14 cellular contexts compared by ENCODE assay signal in the genomic region with DNA sequence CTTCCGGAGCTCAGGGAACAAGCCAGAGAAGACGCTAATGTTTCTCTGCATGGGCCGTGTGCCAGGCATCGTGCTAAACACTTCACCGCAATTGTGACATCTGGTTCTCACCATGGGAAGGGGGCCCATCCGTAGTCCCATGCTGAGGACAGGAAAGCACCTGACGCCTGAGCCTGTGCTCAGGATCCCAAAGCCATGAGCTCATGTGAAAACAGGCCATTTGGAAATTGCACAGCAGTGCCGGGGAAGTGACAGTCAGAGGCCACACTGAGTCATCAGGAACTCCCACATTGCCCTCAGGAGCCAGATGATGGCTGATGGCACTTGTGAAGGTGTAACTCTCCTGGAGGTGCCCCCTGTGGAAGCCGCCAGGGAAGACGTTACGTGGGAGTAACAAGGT.
A peak's percentile ranks its signal among the peaks of the same experiment; 100 is the strongest.
DNase-seq lines count a peak whose midpoint lies in the region; ATAC-seq, FAIRE-seq and TF ChIP-seq lines count a peak whose summit lies in the region.
"Had no signal": no experiment of that assay in that cellular context is flagged by ENCODE, and none has a peak within 500 bp of the region (broad histone marks: within the 10 kb centered on the region; RNA-seq: fewer than 3 reads in every experiment).

No MANE protein-coding gene starts in this region.

- H3K9me3 ChIP-seq in HepG2 (ENCODE audit: low read length) = no peaks in the 10 kb centered on the region
- H3K9me3 ChIP-seq in testis = no peaks in the 10 kb centered on the region
- H3K9me3 ChIP-seq: BE2C, SK-N-SH had no signal

- TF ChIP-seq RAD21 in HepG2 (CRISPR knock-in tag; IDR thresholded peaks at IDR 0.05) = no peak

- no peak overlapping the region for H3K4me3 ChIP-seq in bronchial epithelial cell (ENCODE audit: low read depth, low read length)
- H3K4me3 ChIP-seq in HepG2 (replicated peaks in 1 of 3; ENCODE audit: insufficient read depth in 1 of 3, low read depth in 2 of 3, low read length in 3 of 3) = no peak overlapping the region
- H3K4me3 ChIP-seq in testis = no peak overlapping the region

- POLR2A ChIA-PET in HepG2 (lab: Yijun Ruan, JAX) = interaction anchor here (0.8 to 3.5 kb wide), 4 partner anchors 12 to 65 kb away, joined by 3 to 28 read pairs (median 4); no protein-coding TSS in a partner anchor

- TF ChIP-seq EP300 in HepG2 (IDR thresholded peaks at IDR 0.05; ENCODE audit: low read depth in 2 of 2, low read length in 2 of 2) (no peak), HepG2 (CRISPR knock-in tag; IDR thresholded peaks at IDR 0.05; ENCODE audit: borderline replicate concordance) (no peak)

- in situ Hi-C loops in HepG2 (cut with HindIII; ENCODE audit: extremely low pct_ligation_motif_present, low pct_unique_long_range_greater_than_20kb) = no loop called here

- no peak for TF ChIP-seq POLR2A in HepG2 (IDR thresholded peaks at IDR 0.05; ENCODE audit: insufficient read depth in 1 of 2, low read depth in 2 of 2, low read length in 2 of 2)
- no peak for TF ChIP-seq POLR2A in testis (IDR thresholded peaks at IDR 0.05)

- peak; percentile 59 for FAIRE-seq in HTR-8/SVneo (lab: Jason Lieb, UNC)
- no peak for FAIRE-seq in bronchial epithelial cell (lab: Jason Lieb, UNC)
- no peak for FAIRE-seq in HepG2 (lab: Jason Lieb, UNC)

- H2AFZ ChIP-seq in HepG2 (ENCODE audit: low read length) = no peak overlapping the region

- 46% methylated on average over 10 of the region's 11 CpGs for WGBS in HepG2 (ENCODE audit: low lambda C conversion rate)
- WGBS in testis, 2 donors = 82 to 84% methylated on average over 11 of the region's 11 CpGs

- DNase-seq in AG20443 (ENCODE audit: low spot score) = peak; percentile 70
- DNase-seq in HTR-8/SVneo (ENCODE audit: insufficient read length, low spot score) = peak; percentile 51
- peak; percentile 21 for DNase-seq in bronchial epithelial cell (ENCODE audit: low read depth)
- peak; percentile 80 for DNase-seq in HepG2 (ENCODE audit: low spot score)
- no peak for DNase-seq in DMS79 treated with DMSO at 0.1 percent for 48 hours (lab: John Stamatoyannopoulos, UW)
- no peak for DNase-seq in ecto neural progenitor cell (ENCODE audit: low spot score)
- DNase-seq in testis = no peak
- DNase-seq: activated B cell treated with CpG ODN at 0.5 μM for 24 hours, BE2C, kidney glomerular epithelial cell, NCI-H1105 treated with DMSO at 0.1 percent for 48 hours, NCI-H345, SK-N-SH had no signal

- no peaks in the 10 kb centered on the region for H3K36me3 ChIP-seq in bronchial epithelial cell (ENCODE audit: control insufficient read depth, insufficient read depth, low read length)
- no peaks in the 10 kb centered on the region for H3K36me3 ChIP-seq in HepG2 (replicated peaks in 1 of 2; ENCODE audit: control insufficient read depth in 1 of 2, insufficient read depth in 2 of 2, low read length in 2 of 2)
- H3K36me3 ChIP-seq in testis (ENCODE audit: low read depth, missing control alignments) = no peaks in the 10 kb centered on the region
- H3K36me3 ChIP-seq: BE2C had no signal

- no peak overlapping the region for H3K9ac ChIP-seq in HepG2 (ENCODE audit: insufficient read depth, low read depth, low read length)
- H3K9ac ChIP-seq: SK-N-SH had no signal

- H3K27ac ChIP-seq in HepG2 (ENCODE audit: extremely low read length, insufficient read depth, low read length) (no peak overlapping the region), testis (no peak overlapping the region)

- no peak for TF ChIP-seq CTCF in bronchial epithelial cell (IDR thresholded peaks at IDR 0.05; ENCODE audit: insufficient read depth, low read length, severe bottlenecking)
- no peak for TF ChIP-seq CTCF in HepG2 (CRISPR knock-in tag; IDR thresholded peaks at IDR 0.05)
- no peak for TF ChIP-seq CTCF in testis (IDR thresholded peaks at IDR 0.05)

- ATAC-seq in HepG2 = peak; percentile 63
- ATAC-seq in HG03354 (IDR thresholded peaks at IDR 0.05; ENCODE audit: poor library complexity, severe bottlenecking, unreplicated experiment) = no peak

- H3K27me3 ChIP-seq in bronchial epithelial cell (ENCODE audit: control insufficient read depth, insufficient read depth, low read length) = peaks cover 2% of the 10 kb centered on the region
- H3K27me3 ChIP-seq in HepG2 (ENCODE audit: control insufficient read depth in 1 of 2, insufficient read depth in 2 of 2, low read length in 2 of 2) = peaks cover 0 to 5% of the 10 kb centered on the region in 2 experiments; a peak in 2 of 5 replicates
- no peaks in the 10 kb centered on the region for H3K27me3 ChIP-seq in testis
- H3K27me3 ChIP-seq: BE2C had no signal

- H3K4me2 ChIP-seq in HepG2 (ENCODE audit: low read depth, low read length) = no peak overlapping the region
- H3K4me2 ChIP-seq: SK-N-SH had no signal

- peaks cover 40% of the 10 kb centered on the region for H3K4me1 ChIP-seq in HepG2 (ENCODE audit: insufficient read depth, low read length)
- peaks cover 8% of the 10 kb centered on the region for H3K4me1 ChIP-seq in testis
- H3K4me1 ChIP-seq: BE2C had no signal

- CTCF ChIA-PET in HepG2 (lab: Yijun Ruan, JAX; ENCODE audit: low intra/inter-chr PET ratio, low total read pairs) = no interaction called here

- no peaks in the 10 kb centered on the region for H4K20me1 ChIP-seq in HepG2 (ENCODE audit: insufficient read depth, low read length)

- BruUV-seq in HepG2 (replicated peaks; lab: Mats Ljungman, UMichigan) = no TSS peak

- no peaks in the 10 kb centered on the region for H3K79me2 ChIP-seq in HepG2 (ENCODE audit: insufficient read depth, low read length)

- intact Hi-C loops in HepG2 (cut with micrococcal nuclease; ENCODE audit: unreplicated experiment) (loop anchor here (1.0 kb wide), 1 partner anchor 21 kb away; no protein-coding TSS in a partner anchor), testis (cut with DNase I; ENCODE audit: low total_unique reads) (no loop called here)

TF ChIP-seq in HepG2, 621 proteins besides CTCF, POLR2A, EP300 and RAD21 (continues in another document):
- TF ChIP-seq NCOR1 (IDR thresholded peaks at IDR 0.05; ENCODE audit: borderline replicate concordance, low read length) (no peak), NFE2L1 (CRISPR knock-in tag; IDR thresholded peaks at IDR 0.05; ENCODE audit: borderline replicate concordance) (no peak), NR2F6 (IDR thresholded peaks at IDR 0.05) (no peak), NR2F6 (CRISPR knock-in tag; IDR thresholded peaks at IDR 0.05) (no peak), ZMAT3 (CRISPR knock-in tag; conservative IDR thresholded peaks at IDR 0.05) (no peak), CEBPB (IDR thresholded peaks at IDR 0.05; ENCODE audit: borderline replicate concordance, low read depth, low read length) (peak; percentile 36; the same call in 1 of the 2 replicates), NPAS2 (CRISPR knock-in tag; IDR thresholded peaks at IDR 0.05; ENCODE audit: borderline replicate concordance) (no peak), TGIF2 (CRISPR knock-in tag; IDR thresholded peaks at IDR 0.05) (0 out of 2 replicates have a peak, but pooled peaks have one; percentile 32)
- TF ChIP-seq, protein P1, sequence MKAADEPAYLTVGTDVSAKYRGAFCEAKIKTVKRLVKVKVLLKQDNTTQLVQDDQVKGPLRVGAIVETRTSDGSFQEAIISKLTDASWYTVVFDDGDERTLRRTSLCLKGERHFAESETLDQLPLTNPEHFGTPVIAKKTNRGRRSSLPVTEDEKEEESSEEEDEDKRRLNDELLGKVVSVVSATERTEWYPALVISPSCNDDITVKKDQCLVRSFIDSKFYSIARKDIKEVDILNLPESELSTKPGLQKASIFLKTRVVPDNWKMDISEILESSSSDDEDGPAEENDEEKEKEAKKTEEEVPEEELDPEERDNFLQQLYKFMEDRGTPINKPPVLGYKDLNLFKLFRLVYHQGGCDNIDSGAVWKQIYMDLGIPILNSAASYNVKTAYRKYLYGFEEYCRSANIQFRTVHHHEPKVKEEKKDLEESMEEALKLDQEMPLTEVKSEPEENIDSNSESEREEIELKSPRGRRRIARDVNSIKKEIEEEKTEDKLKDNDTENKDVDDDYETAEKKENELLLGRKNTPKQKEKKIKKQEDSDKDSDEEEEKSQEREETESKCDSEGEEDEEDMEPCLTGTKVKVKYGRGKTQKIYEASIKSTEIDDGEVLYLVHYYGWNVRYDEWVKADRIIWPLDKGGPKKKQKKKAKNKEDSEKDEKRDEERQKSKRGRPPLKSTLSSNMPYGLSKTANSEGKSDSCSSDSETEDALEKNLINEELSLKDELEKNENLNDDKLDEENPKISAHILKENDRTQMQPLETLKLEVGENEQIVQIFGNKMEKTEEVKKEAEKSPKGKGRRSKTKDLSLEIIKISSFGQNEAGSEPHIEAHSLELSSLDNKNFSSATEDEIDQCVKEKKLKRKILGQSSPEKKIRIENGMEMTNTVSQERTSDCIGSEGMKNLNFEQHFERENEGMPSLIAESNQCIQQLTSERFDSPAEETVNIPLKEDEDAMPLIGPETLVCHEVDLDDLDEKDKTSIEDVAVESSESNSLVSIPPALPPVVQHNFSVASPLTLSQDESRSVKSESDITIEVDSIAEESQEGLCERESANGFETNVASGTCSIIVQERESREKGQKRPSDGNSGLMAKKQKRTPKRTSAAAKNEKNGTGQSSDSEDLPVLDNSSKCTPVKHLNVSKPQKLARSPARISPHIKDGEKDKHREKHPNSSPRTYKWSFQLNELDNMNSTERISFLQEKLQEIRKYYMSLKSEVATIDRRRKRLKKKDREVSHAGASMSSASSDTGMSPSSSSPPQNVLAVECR (CRISPR knock-in tag; IDR thresholded peaks at IDR 0.05; ENCODE audit: borderline replicate concordance) = no peak
- TF ChIP-seq, protein P2, sequence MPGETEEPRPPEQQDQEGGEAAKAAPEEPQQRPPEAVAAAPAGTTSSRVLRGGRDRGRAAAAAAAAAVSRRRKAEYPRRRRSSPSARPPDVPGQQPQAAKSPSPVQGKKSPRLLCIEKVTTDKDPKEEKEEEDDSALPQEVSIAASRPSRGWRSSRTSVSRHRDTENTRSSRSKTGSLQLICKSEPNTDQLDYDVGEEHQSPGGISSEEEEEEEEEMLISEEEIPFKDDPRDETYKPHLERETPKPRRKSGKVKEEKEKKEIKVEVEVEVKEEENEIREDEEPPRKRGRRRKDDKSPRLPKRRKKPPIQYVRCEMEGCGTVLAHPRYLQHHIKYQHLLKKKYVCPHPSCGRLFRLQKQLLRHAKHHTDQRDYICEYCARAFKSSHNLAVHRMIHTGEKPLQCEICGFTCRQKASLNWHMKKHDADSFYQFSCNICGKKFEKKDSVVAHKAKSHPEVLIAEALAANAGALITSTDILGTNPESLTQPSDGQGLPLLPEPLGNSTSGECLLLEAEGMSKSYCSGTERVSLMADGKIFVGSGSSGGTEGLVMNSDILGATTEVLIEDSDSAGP (CRISPR knock-in tag; IDR thresholded peaks at IDR 0.05; ENCODE audit: borderline replicate concordance) = no peak

Comparison
In these comparisons a context has a peak if more than half of its experiments do, and no peak if none do; other contexts are left out.
1. DNase-seq: peak in AG20443 (single experiment), HTR-8/SVneo (single experiment), bronchial epithelial cell (single experiment) and HepG2 (single experiment); none in DMS79 treated with DMSO at 0.1 percent for 48 hours (single experiment), ecto neural progenitor cell (single experiment) and testis (single experiment).